Comparison of ENCODE assay signal across 9 cellular contexts in the genomic region with DNA sequence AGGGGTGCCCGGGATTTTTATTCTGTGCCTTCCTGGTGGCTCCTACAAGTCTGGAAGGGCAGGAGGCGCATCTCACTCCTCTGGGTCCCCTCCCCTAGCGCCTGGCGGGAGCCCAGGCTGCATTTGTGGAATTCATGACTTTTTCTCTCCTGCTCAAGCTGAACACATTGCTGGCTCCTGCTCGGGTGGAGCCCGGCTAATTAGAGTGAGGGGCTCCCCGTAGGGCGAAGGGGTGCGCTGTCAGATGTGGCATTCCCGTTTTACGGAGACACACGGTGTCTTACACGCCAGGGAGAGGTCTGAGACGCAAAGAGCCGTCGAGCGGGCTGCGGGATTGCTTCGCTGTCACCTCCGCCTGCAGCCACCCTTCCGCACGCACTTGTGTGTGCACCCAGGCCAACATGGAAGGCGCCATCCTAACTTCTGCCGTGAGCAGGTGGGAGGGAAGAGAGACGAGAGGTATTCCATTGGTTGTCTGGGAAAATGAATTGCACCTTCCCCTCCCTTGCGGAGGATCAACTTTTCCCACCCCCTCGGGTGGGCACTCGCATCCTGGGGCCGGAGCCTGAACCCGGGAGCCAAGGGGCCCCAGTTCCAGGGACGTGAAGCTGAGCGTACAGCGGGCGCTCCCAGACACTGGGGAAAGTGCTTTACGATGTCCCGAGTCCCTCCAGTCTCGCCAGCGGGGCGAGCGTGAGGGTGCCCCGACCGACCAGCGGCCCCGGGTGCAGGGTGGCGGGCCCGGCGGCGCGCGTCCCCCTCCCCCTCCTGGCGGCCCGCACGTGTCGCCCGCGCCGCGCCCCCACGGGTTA. TPM values are rescaled to one million over a fixed set of nuclear protein-coding genes. Genes with fewer than 3 reads are reported as not detected.
DNase-seq lines count a peak whose midpoint lies in the region; ATAC-seq and TF ChIP-seq lines count a peak whose summit lies in the region.
"Had no signal": no experiment of that assay in that cellular context is flagged by ENCODE, and none has a peak within 500 bp of the region (broad histone marks: within the 10 kb centered on the region; RNA-seq: fewer than 3 reads in every experiment).

No MANE protein-coding gene starts in this region.

- peak overlapping the region; percentile 72 for H3K4me3 Mint-ChIP-seq in activated CD4-positive, alpha-beta T cell treated with anti-CD3 and anti-CD28 coated beads, Interleukin-2, amount 10 ng/mL, durations not matched to agents 7 days and 5 days
- H3K4me3 Mint-ChIP-seq in T-helper 1 cell treated with Interleukin-12 subunit alpha and Interleukin-12 subunit beta and Interleukin-4 antibody, amounts not matched to agents 30 μg/mL and 1 μg/mL, for 36 hours, result peak overlapping the region; percentile 77
- peak overlapping the region; percentile 72 for H3K4me3 Mint-ChIP-seq in stimulated activated memory B cell treated with anti-CD40 and anti-IgM and Interleukin-4, amounts not matched to agents 10 μg/mL and 1 μg/mL and 100 μg/mL, for 72 hours

- ATAC-seq in stimulated activated memory B cell treated with anti-CD40 and anti-IgM and Interleukin-4, amounts not matched to agents 10 μg/mL and 1 μg/mL and 100 μg/mL, for 72 hours, result no peak
- no peak for ATAC-seq in HG02759 (IDR thresholded peaks at IDR 0.05; ENCODE audit: unreplicated experiment)

- POLR2A ChIA-PET in activated CD4-positive, alpha-beta T cell treated with anti-CD3 and anti-CD28 coated beads, Interleukin-2, amount 10 ng/mL, durations not matched to agents 7 days and 5 days (lab: Charles Lee), result no interaction called here

- H3K27me3 ChIP-seq in esophagus squamous epithelium, result peaks cover 0 to 72% (median 0%) of the 10 kb centered on the region in 4 donors
- H3K27me3 ChIP-seq in adrenal gland, result peaks cover 28% of the 10 kb centered on the region
- no peaks in the 10 kb centered on the region for H3K27me3 ChIP-seq in prostate gland (replicated peaks; ENCODE audit: insufficient read depth)

- H3K36me3 Mint-ChIP-seq in activated CD4-positive, alpha-beta T cell treated with anti-CD3 and anti-CD28 coated beads, Interleukin-2, amount 10 ng/mL, durations not matched to agents 7 days and 5 days (ENCODE audit: low read depth), result peaks cover 33% of the 10 kb centered on the region
- H3K36me3 Mint-ChIP-seq in T-helper 1 cell treated with Interleukin-12 subunit alpha and Interleukin-12 subunit beta and Interleukin-4 antibody, amounts not matched to agents 30 μg/mL and 1 μg/mL, for 36 hours (ENCODE audit: low read depth), result peaks cover 31% of the 10 kb centered on the region
- peaks cover 23% of the 10 kb centered on the region for H3K36me3 Mint-ChIP-seq in stimulated activated memory B cell treated with anti-CD40 and anti-IgM and Interleukin-4, amounts not matched to agents 10 μg/mL and 1 μg/mL and 100 μg/mL, for 72 hours

- peak overlapping the region in 3 of 4 donors; percentile 26 to 73 (median 35) for H3K4me3 ChIP-seq in esophagus squamous epithelium
- H3K4me3 ChIP-seq in adrenal gland, result no peak overlapping the region
- H3K4me3 ChIP-seq in prostate gland, result no peak overlapping the region

- H3K4me1 ChIP-seq in esophagus squamous epithelium (peaks cover 0 to 16% (median 7%) of the 10 kb centered on the region in 3 donors), adrenal gland (replicated peaks in 1 of 2) (no peaks in the 10 kb centered on the region), prostate gland (replicated peaks) (no peaks in the 10 kb centered on the region)

- 60 to 62% methylated on average over 1 to 21 of the region's 59 CpGs for WGBS in esophagus squamous epithelium, 2 donors
- WGBS in adrenal gland, 4 donors, result 20 to 84% (median 23%) methylated on average over 4 to 59 of the region's 59 CpGs
- WGBS in prostate gland, result 27% methylated on average over 50 of the region's 59 CpGs

- no peak for DNase-seq in activated CD4-positive, alpha-beta T cell treated with anti-CD3 and anti-CD28 coated beads, Interleukin-2, amount 10 ng/mL, durations not matched to agents 7 days and 5 days
- DNase-seq in activated CD4-positive, alpha-beta T cell treated with anti-CD3 and anti-CD28 coated beads, Interleukin-2, amount 50 U/mL, for 4 hours, result no peak
- no peak for DNase-seq in esophagus squamous epithelium (lab: John Stamatoyannopoulos, UW)
- DNase-seq in adrenal gland, result no peak
- DNase-seq in prostate gland (ENCODE audit: low spot score), result no peak
- DNase-seq: anterior cingulate cortex had no signal

- H3K27ac ChIP-seq in esophagus squamous epithelium (peak overlapping the region in 1 of 4 donors; percentile 33), adrenal gland (no peak overlapping the region), prostate gland (no peak overlapping the region)

- peak overlapping the region; percentile 82 for H3K27ac Mint-ChIP-seq in activated CD4-positive, alpha-beta T cell treated with anti-CD3 and anti-CD28 coated beads, Interleukin-2, amount 10 ng/mL, durations not matched to agents 7 days and 5 days
- peak overlapping the region; percentile 73 for H3K27ac Mint-ChIP-seq in T-helper 1 cell treated with Interleukin-12 subunit alpha and Interleukin-12 subunit beta and Interleukin-4 antibody, amounts not matched to agents 30 μg/mL and 1 μg/mL, for 36 hours
- H3K27ac Mint-ChIP-seq in stimulated activated memory B cell treated with anti-CD40 and anti-IgM and Interleukin-4, amounts not matched to agents 10 μg/mL and 1 μg/mL and 100 μg/mL, for 72 hours, result peak overlapping the region; percentile 25

- H3K9me3 Mint-ChIP-seq in activated CD4-positive, alpha-beta T cell treated with anti-CD3 and anti-CD28 coated beads, Interleukin-2, amount 10 ng/mL, durations not matched to agents 7 days and 5 days, result no peaks in the 10 kb centered on the region
- no peaks in the 10 kb centered on the region for H3K9me3 Mint-ChIP-seq in T-helper 1 cell treated with Interleukin-12 subunit alpha and Interleukin-12 subunit beta and Interleukin-4 antibody, amounts not matched to agents 30 μg/mL and 1 μg/mL, for 36 hours
- H3K9me3 Mint-ChIP-seq in stimulated activated memory B cell treated with anti-CD40 and anti-IgM and Interleukin-4, amounts not matched to agents 10 μg/mL and 1 μg/mL and 100 μg/mL, for 72 hours, result no peaks in the 10 kb centered on the region

- H3K4me1 Mint-ChIP-seq in activated CD4-positive, alpha-beta T cell treated with anti-CD3 and anti-CD28 coated beads, Interleukin-2, amount 10 ng/mL, durations not matched to agents 7 days and 5 days, result peaks cover 36% of the 10 kb centered on the region
- peaks cover 34% of the 10 kb centered on the region for H3K4me1 Mint-ChIP-seq in T-helper 1 cell treated with Interleukin-12 subunit alpha and Interleukin-12 subunit beta and Interleukin-4 antibody, amounts not matched to agents 30 μg/mL and 1 μg/mL, for 36 hours (ENCODE audit: low read depth)
- peaks cover 50% of the 10 kb centered on the region for H3K4me1 Mint-ChIP-seq in stimulated activated memory B cell treated with anti-CD40 and anti-IgM and Interleukin-4, amounts not matched to agents 10 μg/mL and 1 μg/mL and 100 μg/mL, for 72 hours

- no peaks in the 10 kb centered on the region for H3K27me3 Mint-ChIP-seq in activated CD4-positive, alpha-beta T cell treated with anti-CD3 and anti-CD28 coated beads, Interleukin-2, amount 10 ng/mL, durations not matched to agents 7 days and 5 days
- no peaks in the 10 kb centered on the region for H3K27me3 Mint-ChIP-seq in T-helper 1 cell treated with Interleukin-12 subunit alpha and Interleukin-12 subunit beta and Interleukin-4 antibody, amounts not matched to agents 30 μg/mL and 1 μg/mL, for 36 hours (ENCODE audit: low read depth)
- no peaks in the 10 kb centered on the region for H3K27me3 Mint-ChIP-seq in stimulated activated memory B cell treated with anti-CD40 and anti-IgM and Interleukin-4, amounts not matched to agents 10 μg/mL and 1 μg/mL and 100 μg/mL, for 72 hours

- TF ChIP-seq CTCF in esophagus squamous epithelium (IDR thresholded peaks at IDR 0.05), result no peak
- no peak for TF ChIP-seq CTCF in adrenal gland (IDR thresholded peaks at IDR 0.05)
- TF ChIP-seq CTCF in prostate gland (IDR thresholded peaks at IDR 0.05), result no peak

- no peaks in the 10 kb centered on the region for H3K36me3 ChIP-seq in esophagus squamous epithelium
- H3K36me3 ChIP-seq in adrenal gland (replicated peaks in 1 of 2), result no peaks in the 10 kb centered on the region
- no peaks in the 10 kb centered on the region for H3K36me3 ChIP-seq in prostate gland

- intact Hi-C loops in esophagus squamous epithelium (cut with DNase I) (no loop called here), adrenal gland (cut with DNase I) (no loop called here), prostate gland (cut with DNase I) (no loop called here)

- CTCF ChIA-PET in activated CD4-positive, alpha-beta T cell treated with anti-CD3 and anti-CD28 coated beads, Interleukin-2, amount 10 ng/mL, durations not matched to agents 7 days and 5 days (lab: Charles Lee), result interaction anchor here (1.4 to 19.7 kb wide), 2 partner anchors 33 to 95 kb away, joined by 3 to 200 read pairs; no protein-coding TSS in a partner anchor

- no peak for TF ChIP-seq POLR2A in esophagus squamous epithelium (IDR thresholded peaks at IDR 0.05)
- no peak for TF ChIP-seq POLR2A in adrenal gland (IDR thresholded peaks at IDR 0.05)
- TF ChIP-seq POLR2A in prostate gland (IDR thresholded peaks at IDR 0.05), result no peak

- H3K9me3 ChIP-seq in esophagus squamous epithelium (no peaks in the 10 kb centered on the region), adrenal gland (replicated peaks in 1 of 3) (no peaks in the 10 kb centered on the region), prostate gland (no peaks in the 10 kb centered on the region)

RNA-seq across cellular contexts. Expression of gene IKZF1, which starts 1.2 kb away (rescaled TPM):
- total RNA-seq in activated CD4-positive, alpha-beta T cell treated with anti-CD3 and anti-CD28 coated beads, Interleukin-2, amount 10 ng/mL, durations not matched to agents 7 days and 5 days, result 100 to 1,000 TPM; 379 to 406 TPM
- 10 to 100 TPM in 2 of 4 donors, 1 to 10 TPM in 2; 4.9 to 29.6 (median 8.4) TPM for total RNA-seq in esophagus squamous epithelium
- 10 to 100 TPM in 6 of 8 donors, 1 to 10 TPM in 2; 3.2 to 31.5 (median 10.9) TPM for total RNA-seq in adrenal gland
- polyA plus RNA-seq in adrenal gland, result 1 to 10 TPM in 2 of 3 donors, under 1 TPM in 1; 0.98 to 2.7 (median 2.4) TPM
- 1 to 10 TPM; 2.7 to 7.7 TPM for total RNA-seq in prostate gland

Comparison
In these comparisons a context has a peak if more than half of its experiments do, and no peak if none do; other contexts are left out.
1. H3K27ac Mint-ChIP-seq: peak in every context shown above with its lines; median percentile 82 in activated CD4-positive, alpha-beta T cell treated with anti-CD3 and anti-CD28 coated beads, Interleukin-2, amount 10 ng/mL, durations not matched to agents 7 days and 5 days; 73 in T-helper 1 cell treated with Interleukin-12 subunit alpha and Interleukin-12 subunit beta and Interleukin-4 antibody, amounts not matched to agents 30 μg/mL and 1 μg/mL, for 36 hours; 25 in stimulated activated memory B cell treated with anti-CD40 and anti-IgM and Interleukin-4, amounts not matched to agents 10 μg/mL and 1 μg/mL and 100 μg/mL, for 72 hours.
2. H3K4me3 ChIP-seq: peak in esophagus squamous epithelium (3 of 4); none in adrenal gland (0 of 4) and prostate gland (0 of 2).
3. RNA of gene IKZF1, which starts 1.2 kb away (total RNA-seq): 379 to 406 TPM in activated CD4-positive, alpha-beta T cell treated with anti-CD3 and anti-CD28 coated beads, Interleukin-2, amount 10 ng/mL, durations not matched to agents 7 days and 5 days; 3.2 to 31.5 TPM in adrenal gland, 4.9 to 29.6 TPM in esophagus squamous epithelium and 2.7 to 7.7 TPM in prostate gland; every median in the first group is over 10 times any median in the second.
4. Peak in every context shown above with its lines, with median percentiles within 50 percentile points of each other: H3K4me3 Mint-ChIP-seq.